ENCODE assay signal across 6 cellular contexts in the genomic region with DNA sequence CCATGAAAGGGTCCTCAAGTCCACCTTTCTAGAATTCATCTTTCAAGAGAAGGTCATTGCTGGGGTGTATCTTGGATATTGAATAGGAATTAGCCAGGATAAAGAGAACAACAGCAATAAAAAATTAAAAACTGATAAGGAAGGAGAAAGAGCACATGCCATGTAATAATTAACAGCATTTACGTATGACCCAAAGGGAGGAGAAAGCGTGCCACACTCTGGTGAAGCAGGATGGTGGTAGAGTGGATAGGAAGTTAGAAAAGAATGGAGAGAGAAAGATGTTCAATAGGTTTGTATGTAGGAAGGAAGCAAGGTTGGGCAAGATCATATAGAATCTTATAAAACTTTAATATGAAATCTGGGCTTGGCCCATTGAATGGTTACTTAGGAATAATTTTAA.
"Had no signal": no experiment of that assay in that cellular context is flagged by ENCODE, and none has a peak within 500 bp of the region (broad histone marks: within the 10 kb centered on the region; RNA-seq: fewer than 3 reads in every experiment).

No MANE protein-coding gene starts in this region.

- DNase-seq: H9 had no signal

- H3K4me3 ChIP-seq: GM23338 had no signal

- H3K27ac ChIP-seq: HL-60 had no signal

- ATAC-seq: GM23338, HepG2 had no signal

- FAIRE-seq: H1, H54, HepG2 had no signal
